Comparison of ENCODE assay signal across 1 cellular context in genomic region chr10:21278491-21279216, GRCh38.
TF ChIP-seq lines count a peak whose summit lies in the region.

No MANE protein-coding gene starts in this region.

TF ChIP-seq in HepG2, 621 proteins besides CTCF, POLR2A, EP300 and RAD21 (continued from another document):
- TF ChIP-seq KAT8 (CRISPR knock-in tag; IDR thresholded peaks at IDR 0.05) = 0 out of 2 replicates have a peak, but pooled peaks have one; percentile 32
- no peak for TF ChIP-seq ATRX (CRISPR knock-in tag; IDR thresholded peaks at IDR 0.05; ENCODE audit: borderline replicate concordance)
- TF ChIP-seq, protein P1, sequence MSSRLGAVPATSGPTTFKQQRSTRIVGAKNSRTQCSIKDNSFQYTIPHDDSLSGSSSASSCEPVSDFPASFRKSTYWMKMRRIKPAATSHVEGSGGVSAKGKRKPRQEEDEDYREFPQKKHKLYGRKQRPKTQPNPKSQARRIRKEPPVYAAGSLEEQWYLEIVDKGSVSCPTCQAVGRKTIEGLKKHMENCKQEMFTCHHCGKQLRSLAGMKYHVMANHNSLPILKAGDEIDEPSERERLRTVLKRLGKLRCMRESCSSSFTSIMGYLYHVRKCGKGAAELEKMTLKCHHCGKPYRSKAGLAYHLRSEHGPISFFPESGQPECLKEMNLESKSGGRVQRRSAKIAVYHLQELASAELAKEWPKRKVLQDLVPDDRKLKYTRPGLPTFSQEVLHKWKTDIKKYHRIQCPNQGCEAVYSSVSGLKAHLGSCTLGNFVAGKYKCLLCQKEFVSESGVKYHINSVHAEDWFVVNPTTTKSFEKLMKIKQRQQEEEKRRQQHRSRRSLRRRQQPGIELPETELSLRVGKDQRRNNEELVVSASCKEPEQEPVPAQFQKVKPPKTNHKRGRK (CRISPR knock-in tag; IDR thresholded peaks at IDR 0.05) = no peak
- no peak for TF ChIP-seq ZMAT3 (CRISPR knock-in tag; conservative IDR thresholded peaks at IDR 0.05)
- TF ChIP-seq TERF1 (CRISPR knock-in tag; IDR thresholded peaks at IDR 0.05) = no peak
- TF ChIP-seq, protein P2, sequence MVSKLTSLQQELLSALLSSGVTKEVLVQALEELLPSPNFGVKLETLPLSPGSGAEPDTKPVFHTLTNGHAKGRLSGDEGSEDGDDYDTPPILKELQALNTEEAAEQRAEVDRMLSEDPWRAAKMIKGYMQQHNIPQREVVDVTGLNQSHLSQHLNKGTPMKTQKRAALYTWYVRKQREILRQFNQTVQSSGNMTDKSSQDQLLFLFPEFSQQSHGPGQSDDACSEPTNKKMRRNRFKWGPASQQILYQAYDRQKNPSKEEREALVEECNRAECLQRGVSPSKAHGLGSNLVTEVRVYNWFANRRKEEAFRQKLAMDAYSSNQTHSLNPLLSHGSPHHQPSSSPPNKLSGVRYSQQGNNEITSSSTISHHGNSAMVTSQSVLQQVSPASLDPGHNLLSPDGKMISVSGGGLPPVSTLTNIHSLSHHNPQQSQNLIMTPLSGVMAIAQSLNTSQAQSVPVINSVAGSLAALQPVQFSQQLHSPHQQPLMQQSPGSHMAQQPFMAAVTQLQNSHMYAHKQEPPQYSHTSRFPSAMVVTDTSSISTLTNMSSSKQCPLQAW (CRISPR knock-in tag; IDR thresholded peaks at IDR 0.05) = no peak
- no peak for TF ChIP-seq REXO4 (CRISPR knock-in tag; IDR thresholded peaks at IDR 0.05; ENCODE audit: borderline replicate concordance)
- TF ChIP-seq RORA (CRISPR knock-in tag; IDR thresholded peaks at IDR 0.05) = no peak
- TF ChIP-seq CBX5 (CRISPR knock-in tag; IDR thresholded peaks at IDR 0.05; ENCODE audit: borderline replicate concordance) = peak; percentile 58; the same call in 1 of the 2 replicates
- no peak for TF ChIP-seq ZNF282 (IDR thresholded peaks at IDR 0.05; ENCODE audit: partially characterized antibody)
- TF ChIP-seq ZNF777 (CRISPR knock-in tag; IDR thresholded peaks at IDR 0.05) = no peak
- no peak for TF ChIP-seq ATM (IDR thresholded peaks at IDR 0.05; ENCODE audit: borderline replicate concordance)
- TF ChIP-seq MEF2D (CRISPR knock-in tag; IDR thresholded peaks at IDR 0.05) = no peak
- TF ChIP-seq NR2F2 (IDR thresholded peaks at IDR 0.05; ENCODE audit: borderline replicate concordance, low read depth) = no peak
- no peak for TF ChIP-seq MXD1 (CRISPR knock-in tag; IDR thresholded peaks at IDR 0.05)
- no peak for TF ChIP-seq ZNF891 (CRISPR knock-in tag; IDR thresholded peaks at IDR 0.05)
